In the genomic region with DNA sequence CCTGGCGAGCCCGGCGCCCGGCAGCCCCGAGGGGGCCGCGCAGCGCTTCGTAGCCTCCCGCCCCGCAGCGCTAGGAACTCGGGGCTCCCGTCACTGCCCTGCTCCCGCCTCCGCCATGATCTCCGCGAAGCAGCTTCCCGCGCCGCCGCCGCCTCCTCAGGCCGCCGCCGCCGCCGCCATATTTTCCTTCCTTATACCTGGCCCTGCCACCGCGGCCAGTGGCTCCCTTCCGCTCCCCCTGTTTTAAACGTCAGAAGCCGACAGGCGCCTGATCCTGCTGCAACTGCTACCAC, we compare ENCODE assay signal across 8 cellular contexts. TPM values are rescaled to one million over a fixed set of nuclear protein-coding genes. Genes with fewer than 3 reads are reported as not detected.
A peak's percentile ranks its signal among the peaks of the same experiment; 100 is the strongest.
DNase-seq lines count a peak whose midpoint lies in the region; ATAC-seq and TF ChIP-seq lines count a peak whose summit lies in the region.

No MANE protein-coding gene starts in this region.

- intact Hi-C loops in vagina (cut with DNase I) = no loop called here

- H3K9me3 ChIP-seq in vagina = no peaks in the 10 kb centered on the region

- peaks cover 3% of the 10 kb centered on the region for H3K4me1 ChIP-seq in mesendoderm (ENCODE audit: control insufficient read depth, low read depth, low read length)
- peaks cover 39% of the 10 kb centered on the region for H3K4me1 ChIP-seq in vagina

- DNase-seq in LNCaP clone FGC (ENCODE audit: low read depth) = no peak
- DNase-seq in cardiac fibroblast (ENCODE audit: low read depth in 2 of 2) = no peak
- DNase-seq in mesendoderm = no peak
- no peak for DNase-seq in vagina (ENCODE audit: extremely low spot score in 2 of 2)
- no peak for DNase-seq in iPS-NIHi11 (ENCODE audit: low spot score)
- DNase-seq in AG08395 (ENCODE audit: low spot score) = no peak

- no peak for TF ChIP-seq CTCF in LNCaP clone FGC (IDR thresholded peaks at IDR 0.05; ENCODE audit: control insufficient read depth, extremely low read depth, insufficient read depth)
- no peak for TF ChIP-seq CTCF in cardiac fibroblast (IDR thresholded peaks at IDR 0.05; ENCODE audit: low read depth, low read length)
- no peak for TF ChIP-seq CTCF in vagina (IDR thresholded peaks at IDR 0.05)

- peak overlapping the region; percentile 97 for H3K18ac ChIP-seq in mesendoderm (ENCODE audit: low read length)

- H3K79me1 ChIP-seq in mesendoderm (ENCODE audit: low read length) = no peaks in the 10 kb centered on the region

- H2AK5ac ChIP-seq in mesendoderm (ENCODE audit: low read length) = no peak overlapping the region

- WGBS in mesendoderm (ENCODE audit: extremely low coverage, insufficient coverage, low lambda C conversion rate) = no CpG with 5 or more reads among the region's 34 CpGs

- H2BK15ac ChIP-seq in mesendoderm (replicated peaks; ENCODE audit: low read depth) = no peak overlapping the region

- peak overlapping the region; percentile 77 for H4K8ac ChIP-seq in mesendoderm (ENCODE audit: low read depth, low read length)

- no peak overlapping the region for H4K5ac ChIP-seq in mesendoderm (ENCODE audit: low read length)

- H3K56ac ChIP-seq in mesendoderm (ENCODE audit: low read length) = peak overlapping the region; percentile 97

- H3K4me3 ChIP-seq in LNCaP clone FGC (ENCODE audit: low read depth, low read length) (peak overlapping the region; percentile 86), cardiac fibroblast (replicated peaks in 1 of 2; ENCODE audit: low read depth in 2 of 2, low read length in 2 of 2) (peak overlapping the region; percentile 92 to 95), mesendoderm (ENCODE audit: low read length) (peak overlapping the region; percentile 67), vagina (peak overlapping the region; percentile 67 to 97)

- TF ChIP-seq POLR2A in GM18505 (IDR thresholded peaks at IDR 0.05; ENCODE audit: borderline replicate concordance, extremely low read depth, insufficient read depth, insufficient read length) = no peak
- no peak for TF ChIP-seq POLR2A in vagina (IDR thresholded peaks at IDR 0.05)

- ATAC-seq in GM18505 (IDR thresholded peaks at IDR 0.05; ENCODE audit: unreplicated experiment) (peak; percentile 22), GM21786 (IDR thresholded peaks at IDR 0.05; ENCODE audit: unreplicated experiment) (peak; percentile 21)

- no peak overlapping the region for H3K4me2 ChIP-seq in mesendoderm (ENCODE audit: low read length)

- no peaks in the 10 kb centered on the region for H3K27me3 ChIP-seq in mesendoderm (ENCODE audit: insufficient read depth, low read length, poor library complexity)
- H3K27me3 ChIP-seq in vagina = no peaks in the 10 kb centered on the region

- H3K36me3 ChIP-seq in mesendoderm (ENCODE audit: control insufficient read depth, insufficient read depth, low read length) = no peaks in the 10 kb centered on the region
- no peaks in the 10 kb centered on the region for H3K36me3 ChIP-seq in vagina

- no peak overlapping the region for H3K23ac ChIP-seq in mesendoderm (ENCODE audit: low read length)

- H2BK120ac ChIP-seq in mesendoderm (ENCODE audit: low read depth, low read length) = peak overlapping the region; percentile 63

- H3K27ac ChIP-seq in mesendoderm (ENCODE audit: low read depth, low read length) = peak overlapping the region; percentile 100
- H3K27ac ChIP-seq in vagina = peak overlapping the region; percentile 98

- peak overlapping the region; percentile 95 for H3K4ac ChIP-seq in mesendoderm (ENCODE audit: low read depth, low read length)

- H3K9ac ChIP-seq in mesendoderm (ENCODE audit: low read length) = peak overlapping the region; percentile 84

- peaks cover 43% of the 10 kb centered on the region for H3K79me2 ChIP-seq in mesendoderm (ENCODE audit: control insufficient read depth, insufficient read depth, low read length)

- peak overlapping the region; percentile 63 for H2BK5ac ChIP-seq in mesendoderm (ENCODE audit: low read length)

RNA-seq across cellular contexts. Expression of gene PPP4R3A, which starts 0.3 kb away (rescaled TPM):
- polyA plus RNA-seq in mesendoderm (2013, experiment 1 of 2) = 84.1 TPM
- 84.0 TPM for polyA plus RNA-seq in mesendoderm (2013, experiment 2 of 2)
- 61.6 TPM for total RNA-seq in vagina
